ENCODE assay signal across 9 cellular contexts in the genomic region with DNA sequence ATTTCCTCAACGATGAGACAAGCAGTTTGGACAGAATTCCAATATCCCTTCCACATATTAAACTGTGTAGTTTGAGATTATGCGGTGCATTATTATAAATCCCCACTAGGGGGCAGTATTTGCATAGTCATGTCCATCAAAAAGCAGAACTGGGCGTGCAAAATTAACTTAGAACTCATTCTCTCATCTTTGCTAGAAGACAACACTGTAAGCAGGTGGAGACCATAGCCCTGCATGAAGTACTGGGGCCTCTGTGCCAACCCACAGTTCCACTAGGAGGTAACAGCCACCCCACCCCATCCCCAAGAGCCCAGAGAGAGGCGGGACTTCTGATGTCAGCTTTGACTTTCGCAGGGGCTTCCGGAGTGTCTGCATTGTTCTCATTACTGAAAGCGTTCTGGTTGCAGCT.
A peak's percentile ranks its signal among the peaks of the same experiment; 100 is the strongest.
DNase-seq lines count a peak whose midpoint lies in the region; ATAC-seq, FAIRE-seq and TF ChIP-seq lines count a peak whose summit lies in the region.
"Had no signal": no experiment of that assay in that cellular context is flagged by ENCODE, and none has a peak within 500 bp of the region (broad histone marks: within the 10 kb centered on the region; RNA-seq: fewer than 3 reads in every experiment).

No MANE protein-coding gene starts in this region.

- no peaks in the 10 kb centered on the region for H3K36me3 Mint-ChIP-seq in activated CD4-positive, alpha-beta T cell treated with anti-CD3 and anti-CD28 coated beads for 36 hours (ENCODE audit: low read depth)
- H3K36me3 Mint-ChIP-seq: CD8-positive, alpha-beta memory T cell had no signal

- no peaks in the 10 kb centered on the region for H3K9me3 ChIP-seq in NT2/D1 (ENCODE audit: insufficient read depth, low read length)
- no peaks in the 10 kb centered on the region for H3K9me3 ChIP-seq in body of pancreas

- POLR2A ChIA-PET in activated CD4-positive, alpha-beta T cell treated with anti-CD3 and anti-CD28 coated beads for 36 hours (lab: Charles Lee) = no interaction called here

- H3K27me3 Mint-ChIP-seq in activated CD4-positive, alpha-beta T cell treated with anti-CD3 and anti-CD28 coated beads for 36 hours = peaks cover 2% of the 10 kb centered on the region

- CTCF ChIA-PET in activated CD4-positive, alpha-beta T cell treated with anti-CD3 and anti-CD28 coated beads for 36 hours (lab: Charles Lee) = interaction anchor here (0.5 to 2.1 kb wide), 8 partner anchors 9 to 716 kb away, joined by 3 to 8 read pairs (median 4); no protein-coding TSS in a partner anchor

- H3K4me1 ChIP-seq in NT2/D1 (ENCODE audit: insufficient read depth, insufficient read length) (no peaks in the 10 kb centered on the region), body of pancreas (no peaks in the 10 kb centered on the region)

- H3K27ac Mint-ChIP-seq in activated CD4-positive, alpha-beta T cell treated with anti-CD3 and anti-CD28 coated beads for 36 hours = no peak overlapping the region
- H3K27ac Mint-ChIP-seq: CD8-positive, alpha-beta memory T cell had no signal

- no peak for DNase-seq in activated CD4-positive, alpha-beta T cell treated with anti-CD3 and anti-CD28 coated beads for 36 hours
- no peak for DNase-seq in activated CD4-positive, alpha-beta T cell treated with anti-CD3 and anti-CD28 coated beads for 1 hour
- DNase-seq in HTR-8/SVneo (ENCODE audit: insufficient read length, low spot score) (peak; percentile 43), NT2/D1 (ENCODE audit: low read depth, low spot score) (peak; percentile 18), body of pancreas (peak in 2 of 4 donors; percentile 16 to 46), iPS-NIHi11 (ENCODE audit: low spot score) (peak; percentile 42), smooth muscle cell of the brain vasculature (ENCODE audit: low read depth, low spot score) (peak; percentile 53)
- no peak for DNase-seq in activated CD4-positive, CD25-positive, alpha-beta regulatory T cell (lab: John Stamatoyannopoulos, UW)

- no peak for FAIRE-seq in HTR-8/SVneo (lab: Jason Lieb, UNC)

- ATAC-seq in activated CD4-positive, alpha-beta T cell treated with anti-CD3 and anti-CD28 coated beads for 36 hours = peak; percentile 42
- peak; percentile 45 for ATAC-seq in body of pancreas

- no peak overlapping the region for H3K9ac ChIP-seq in NT2/D1 (ENCODE audit: insufficient read length, low read depth)

- H3K36me3 ChIP-seq in NT2/D1 (ENCODE audit: insufficient read depth, insufficient read length, low read length) = no peaks in the 10 kb centered on the region
- H3K36me3 ChIP-seq in body of pancreas (replicated peaks in 1 of 2; ENCODE audit: insufficient read depth in 1 of 2, low read depth in 2 of 2) = no peaks in the 10 kb centered on the region

- intact Hi-C loops in activated CD4-positive, alpha-beta T cell treated with anti-CD3 and anti-CD28 coated beads for 36 hours (cut with DNase I, micrococcal nuclease) = loop anchor here (1.0 to 5.0 kb wide), 7 partner anchors 459 to 718 kb away; a partner anchor contains a TSS
- intact Hi-C loops in body of pancreas (cut with DNase I) = no loop called here

- TF ChIP-seq CTCF in body of pancreas (IDR thresholded peaks at IDR 0.05) = peak; percentile 69 to 86 (median 84)

- H3K4me1 Mint-ChIP-seq in activated CD4-positive, alpha-beta T cell treated with anti-CD3 and anti-CD28 coated beads for 36 hours = no peaks in the 10 kb centered on the region
- H3K4me1 Mint-ChIP-seq: CD8-positive, alpha-beta memory T cell had no signal

- no peak for TF ChIP-seq POLR2A in body of pancreas (IDR thresholded peaks at IDR 0.05)

- H3K27ac ChIP-seq in body of pancreas = no peak overlapping the region

- H3K27me3 ChIP-seq in NT2/D1 (ENCODE audit: insufficient read depth, insufficient read length) (no peaks in the 10 kb centered on the region), body of pancreas (no peaks in the 10 kb centered on the region)

- 43 to 45% methylated on average over 7 of the region's 7 CpGs for WGBS in body of pancreas, 2 donors

- H3K4me3 Mint-ChIP-seq in activated CD4-positive, alpha-beta T cell treated with anti-CD3 and anti-CD28 coated beads for 36 hours = no peak overlapping the region

- no peaks in the 10 kb centered on the region for H3K9me3 Mint-ChIP-seq in activated CD4-positive, alpha-beta T cell treated with anti-CD3 and anti-CD28 coated beads for 36 hours (ENCODE audit: low read depth)
- H3K9me3 Mint-ChIP-seq: CD8-positive, alpha-beta memory T cell had no signal

- H3K4me3 ChIP-seq in NT2/D1 (ENCODE audit: insufficient read length, low read depth) (no peak overlapping the region), body of pancreas (no peak overlapping the region)

Comparison
In these comparisons a context has a peak if more than half of its experiments do, and no peak if none do; other contexts are left out.
1. DNase-seq: peak in HTR-8/SVneo (single experiment), NT2/D1 (single experiment), iPS-NIHi11 (single experiment) and smooth muscle cell of the brain vasculature (single experiment); none in activated CD4-positive, alpha-beta T cell treated with anti-CD3 and anti-CD28 coated beads for 36 hours (single experiment), activated CD4-positive, alpha-beta T cell treated with anti-CD3 and anti-CD28 coated beads for 1 hour (single experiment) and activated CD4-positive, CD25-positive, alpha-beta regulatory T cell (0 of 4).